In the genomic region with DNA sequence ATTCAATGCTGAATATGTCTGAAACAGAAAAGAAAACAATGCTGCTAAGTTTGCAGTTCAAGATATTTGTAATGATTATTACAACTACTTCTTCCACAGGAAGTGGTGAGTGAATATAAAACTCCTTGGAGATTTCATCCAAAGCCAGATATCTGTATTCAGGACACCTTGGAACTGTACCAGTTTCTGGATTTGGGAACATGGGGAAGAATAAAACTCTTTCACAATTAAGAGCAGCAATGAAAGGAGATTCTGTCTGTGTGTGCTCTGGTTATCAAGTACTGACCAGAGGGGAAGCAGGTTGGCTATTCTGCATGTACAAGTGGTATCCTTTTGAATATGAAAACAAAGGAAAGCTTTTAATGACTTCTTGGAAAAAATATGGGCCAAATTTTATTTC, we compare ENCODE assay signal across 1 cellular context.
TF ChIP-seq lines count a peak whose summit lies in the region.

No MANE protein-coding gene starts in this region.

TF ChIP-seq in IMR-90, 13 proteins besides CTCF, POLR2A, EP300 and RAD21 (continued from another document):
- TF ChIP-seq CHD1 (IDR thresholded peaks at IDR 0.05; ENCODE audit: low read depth, low read length) (no peak), MAZ (IDR thresholded peaks at IDR 0.05; ENCODE audit: borderline replicate concordance, low read depth, low read length) (no peak), SMC3 (IDR thresholded peaks at IDR 0.05; ENCODE audit: low read depth, low read length) (no peak)
- TF ChIP-seq, protein P1, sequence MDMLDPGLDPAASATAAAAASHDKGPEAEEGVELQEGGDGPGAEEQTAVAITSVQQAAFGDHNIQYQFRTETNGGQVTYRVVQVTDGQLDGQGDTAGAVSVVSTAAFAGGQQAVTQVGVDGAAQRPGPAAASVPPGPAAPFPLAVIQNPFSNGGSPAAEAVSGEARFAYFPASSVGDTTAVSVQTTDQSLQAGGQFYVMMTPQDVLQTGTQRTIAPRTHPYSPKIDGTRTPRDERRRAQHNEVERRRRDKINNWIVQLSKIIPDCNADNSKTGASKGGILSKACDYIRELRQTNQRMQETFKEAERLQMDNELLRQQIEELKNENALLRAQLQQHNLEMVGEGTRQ (IDR thresholded peaks at IDR 0.05; ENCODE audit: low read depth, low read length): no peak
